Comparison of ENCODE assay signal across 11 cellular contexts in the genomic region with DNA sequence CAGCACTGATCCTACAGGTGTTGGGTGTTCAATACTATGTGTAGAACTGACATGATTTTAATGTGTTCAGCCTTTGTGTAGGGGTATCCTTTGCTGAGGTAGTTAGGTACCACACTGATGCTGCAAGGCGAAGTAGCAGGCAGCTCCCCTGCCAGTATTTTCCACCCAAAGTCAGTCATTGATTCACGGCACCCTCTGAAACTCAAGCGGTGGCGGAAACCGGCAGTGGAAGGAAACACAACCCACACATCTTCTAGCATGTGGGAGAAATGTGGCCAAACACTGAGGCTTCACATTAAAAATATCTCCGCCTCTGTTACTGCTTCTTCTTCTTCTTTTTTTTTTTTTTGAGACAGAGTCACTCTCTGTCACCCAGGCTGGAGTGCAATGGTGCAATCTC.
DNase-seq lines count a peak whose midpoint lies in the region; ATAC-seq and TF ChIP-seq lines count a peak whose summit lies in the region.
"Had no signal": no experiment of that assay in that cellular context is flagged by ENCODE, and none has a peak within 500 bp of the region (broad histone marks: within the 10 kb centered on the region; RNA-seq: fewer than 3 reads in every experiment).

No MANE protein-coding gene starts in this region.

- peaks cover 22% of the 10 kb centered on the region for H3K9me3 Mint-ChIP-seq in activated CD4-positive, alpha-beta T cell treated with anti-CD3 and anti-CD28 coated beads, Interleukin-2, amount 10 ng/mL, durations not matched to agents 7 days and 5 days
- H3K9me3 Mint-ChIP-seq in stimulated activated effector memory CD8-positive, alpha-beta T cell treated with anti-CD3 and anti-CD28 coated beads, Interleukin-12 subunit alpha, Interleukin-12 subunit beta, amount 100 ng/mL, for 72 hours = peaks cover 11% of the 10 kb centered on the region

- DNase-seq in activated CD4-positive, alpha-beta T cell treated with anti-CD3 and anti-CD28 coated beads, Interleukin-2, amount 10 ng/mL, durations not matched to agents 7 days and 5 days = peak; percentile 58
- DNase-seq in germinal center (ENCODE audit: low spot score) (peak; percentile 6), H7 (no peak), body of pancreas (no peak)
- DNase-seq in stimulated activated effector memory CD8-positive, alpha-beta T cell treated with anti-CD3 and anti-CD28 coated beads, Interleukin-12 subunit alpha, Interleukin-12 subunit beta, amount 100 ng/mL, for 72 hours (ENCODE audit: low spot score in 2 of 2) = peak; percentile 19 to 52
- DNase-seq: NCI-H345 had no signal

- TF ChIP-seq CTCF in body of pancreas (IDR thresholded peaks at IDR 0.05) = no peak

- peaks cover 13% of the 10 kb centered on the region for H3K4me1 Mint-ChIP-seq in activated CD4-positive, alpha-beta T cell treated with anti-CD3 and anti-CD28 coated beads, Interleukin-2, amount 10 ng/mL, durations not matched to agents 7 days and 5 days
- H3K4me1 Mint-ChIP-seq in stimulated activated effector memory CD8-positive, alpha-beta T cell treated with anti-CD3 and anti-CD28 coated beads, Interleukin-12 subunit alpha, Interleukin-12 subunit beta, amount 100 ng/mL, for 72 hours = peaks cover 17% of the 10 kb centered on the region

- H3K9me3 ChIP-seq in body of pancreas = no peaks in the 10 kb centered on the region

- no peak overlapping the region for H3K27ac Mint-ChIP-seq in activated CD4-positive, alpha-beta T cell treated with anti-CD3 and anti-CD28 coated beads, Interleukin-2, amount 10 ng/mL, durations not matched to agents 7 days and 5 days
- H3K27ac Mint-ChIP-seq in stimulated activated effector memory CD8-positive, alpha-beta T cell treated with anti-CD3 and anti-CD28 coated beads, Interleukin-12 subunit alpha, Interleukin-12 subunit beta, amount 100 ng/mL, for 72 hours = no peak overlapping the region

- H3K36me3 ChIP-seq in H7 (replicated peaks; ENCODE audit: control insufficient read depth, insufficient read depth, low read length) (no peaks in the 10 kb centered on the region), body of pancreas (replicated peaks in 1 of 2; ENCODE audit: insufficient read depth in 1 of 2, low read depth in 2 of 2) (no peaks in the 10 kb centered on the region)

- intact Hi-C loops in body of pancreas (cut with DNase I) = no loop called here

- no peaks in the 10 kb centered on the region for H3K27me3 ChIP-seq in H7 (ENCODE audit: control insufficient read depth, insufficient read depth, low read length)
- no peaks in the 10 kb centered on the region for H3K27me3 ChIP-seq in body of pancreas

- peaks cover 24% of the 10 kb centered on the region for H3K27me3 Mint-ChIP-seq in activated CD4-positive, alpha-beta T cell treated with anti-CD3 and anti-CD28 coated beads, Interleukin-2, amount 10 ng/mL, durations not matched to agents 7 days and 5 days

- CTCF ChIA-PET in activated CD4-positive, alpha-beta T cell treated with anti-CD3 and anti-CD28 coated beads, Interleukin-2, amount 10 ng/mL, durations not matched to agents 7 days and 5 days (lab: Charles Lee) = no interaction called here

- ATAC-seq in HG02571 (IDR thresholded peaks at IDR 0.05; ENCODE audit: unreplicated experiment) (peak; percentile 63), HG02642 (IDR thresholded peaks at IDR 0.05; ENCODE audit: poor library complexity, unreplicated experiment) (no peak), body of pancreas (no peak), GM21423 (IDR thresholded peaks at IDR 0.05; ENCODE audit: unreplicated experiment) (no peak)
- peak; percentile 92 for ATAC-seq in stimulated activated effector memory CD8-positive, alpha-beta T cell treated with anti-CD3 and anti-CD28 coated beads, Interleukin-12 subunit alpha, Interleukin-12 subunit beta, amount 100 ng/mL, for 72 hours

- WGBS in body of pancreas, 2 donors = 78 to 85% methylated on average over 6 of the region's 6 CpGs

- no peak overlapping the region for H3K27ac ChIP-seq in body of pancreas
- H3K27ac ChIP-seq: skin epidermis had no signal

- peaks cover 8% of the 10 kb centered on the region for H3K36me3 Mint-ChIP-seq in activated CD4-positive, alpha-beta T cell treated with anti-CD3 and anti-CD28 coated beads, Interleukin-2, amount 10 ng/mL, durations not matched to agents 7 days and 5 days (ENCODE audit: low read depth)
- H3K36me3 Mint-ChIP-seq in stimulated activated effector memory CD8-positive, alpha-beta T cell treated with anti-CD3 and anti-CD28 coated beads, Interleukin-12 subunit alpha, Interleukin-12 subunit beta, amount 100 ng/mL, for 72 hours = no peaks in the 10 kb centered on the region

- H3K4me3 Mint-ChIP-seq in activated CD4-positive, alpha-beta T cell treated with anti-CD3 and anti-CD28 coated beads, Interleukin-2, amount 10 ng/mL, durations not matched to agents 7 days and 5 days = no peak overlapping the region
- no peak overlapping the region for H3K4me3 Mint-ChIP-seq in stimulated activated effector memory CD8-positive, alpha-beta T cell treated with anti-CD3 and anti-CD28 coated beads, Interleukin-12 subunit alpha, Interleukin-12 subunit beta, amount 100 ng/mL, for 72 hours

- H3K4me3 ChIP-seq in H7 (ENCODE audit: insufficient read depth, low read depth, low read length) = no peak overlapping the region
- H3K4me3 ChIP-seq in body of pancreas = no peak overlapping the region
- H3K4me3 ChIP-seq: lung, skin epidermis had no signal

- TF ChIP-seq POLR2A in body of pancreas (IDR thresholded peaks at IDR 0.05) = no peak

- no peaks in the 10 kb centered on the region for H3K4me1 ChIP-seq in body of pancreas

- POLR2A ChIA-PET in activated CD4-positive, alpha-beta T cell treated with anti-CD3 and anti-CD28 coated beads, Interleukin-2, amount 10 ng/mL, durations not matched to agents 7 days and 5 days (lab: Charles Lee) = no interaction called here

Comparison
In these comparisons a context has a peak if more than half of its experiments do, and no peak if none do; other contexts are left out.
1. ATAC-seq: peak in HG02571 (single experiment) and stimulated activated effector memory CD8-positive, alpha-beta T cell treated with anti-CD3 and anti-CD28 coated beads, Interleukin-12 subunit alpha, Interleukin-12 subunit beta, amount 100 ng/mL, for 72 hours (single experiment); none in HG02642 (single experiment), body of pancreas (single experiment) and GM21423 (single experiment).
2. DNase-seq: peak in activated CD4-positive, alpha-beta T cell treated with anti-CD3 and anti-CD28 coated beads, Interleukin-2, amount 10 ng/mL, durations not matched to agents 7 days and 5 days (single experiment), germinal center (single experiment) and stimulated activated effector memory CD8-positive, alpha-beta T cell treated with anti-CD3 and anti-CD28 coated beads, Interleukin-12 subunit alpha, Interleukin-12 subunit beta, amount 100 ng/mL, for 72 hours (2 of 2); none in H7 (single experiment) and body of pancreas (0 of 4).